2 cellular contexts compared by ENCODE assay signal in genomic region chr10:129397198-129397974, GRCh38.
TF ChIP-seq lines count a peak whose summit lies in the region.

No MANE protein-coding gene starts in this region.

TF ChIP-seq in liver, 16 proteins besides CTCF, POLR2A, EP300 and RAD21:
- TF ChIP-seq GABPA (IDR thresholded peaks at IDR 0.05 in 1 of 2, conservative IDR thresholded peaks at IDR 0.05 in 1 of 2) = no peak
- peak; percentile 24 for TF ChIP-seq NR2F2 (IDR thresholded peaks at IDR 0.05)
- no peak for TF ChIP-seq JUND (IDR thresholded peaks at IDR 0.05)
- no peak for TF ChIP-seq EGR1 (IDR thresholded peaks at IDR 0.05; ENCODE audit: low read depth in 2 of 2)
- TF ChIP-seq HNF4G (IDR thresholded peaks at IDR 0.05) = no peak
TF ChIP-seq in liver: peak in this region for 1.

TF ChIP-seq in HepG2, 621 proteins besides CTCF, POLR2A, EP300 and RAD21:
- TF ChIP-seq ZFP62 (CRISPR knock-in tag; IDR thresholded peaks at IDR 0.05) (no peak), TBL1XR1 (IDR thresholded peaks at IDR 0.05; ENCODE audit: borderline replicate concordance, low read length, partially characterized antibody) (no peak), ZEB1 (IDR thresholded peaks at IDR 0.05; ENCODE audit: insufficient replicate concordance, low read depth) (no peak), ZNF567 (CRISPR knock-in tag; IDR thresholded peaks at IDR 0.05; ENCODE audit: borderline replicate concordance) (no peak), ZNF296 (CRISPR knock-in tag; conservative IDR thresholded peaks at IDR 0.05) (no peak), SMAD1 (CRISPR knock-in tag; IDR thresholded peaks at IDR 0.05; ENCODE audit: borderline replicate concordance, low read depth) (no peak), ZNF770 (CRISPR knock-in tag; IDR thresholded peaks at IDR 0.05) (no peak), RXRB (CRISPR knock-in tag; IDR thresholded peaks at IDR 0.05; ENCODE audit: borderline replicate concordance) (no peak), SSRP1 (CRISPR knock-in tag; IDR thresholded peaks at IDR 0.05) (no peak), ZNF414 (CRISPR knock-in tag; IDR thresholded peaks at IDR 0.05) (no peak), RFXAP (CRISPR knock-in tag; IDR thresholded peaks at IDR 0.05; ENCODE audit: borderline replicate concordance) (no peak), ZNF350 (CRISPR knock-in tag; IDR thresholded peaks at IDR 0.05; ENCODE audit: borderline replicate concordance, low read depth) (no peak), ZIK1 (CRISPR knock-in tag; IDR thresholded peaks at IDR 0.05; ENCODE audit: borderline replicate concordance, low read depth) (no peak), ZNF329 (CRISPR knock-in tag; IDR thresholded peaks at IDR 0.05; ENCODE audit: low read depth) (no peak), NR2C2 (CRISPR knock-in tag; IDR thresholded peaks at IDR 0.05; ENCODE audit: borderline replicate concordance) (no peak), ZSCAN22 (CRISPR knock-in tag; IDR thresholded peaks at IDR 0.05) (no peak)
